ENCODE assay signal across 20 cellular contexts in the genomic region with DNA sequence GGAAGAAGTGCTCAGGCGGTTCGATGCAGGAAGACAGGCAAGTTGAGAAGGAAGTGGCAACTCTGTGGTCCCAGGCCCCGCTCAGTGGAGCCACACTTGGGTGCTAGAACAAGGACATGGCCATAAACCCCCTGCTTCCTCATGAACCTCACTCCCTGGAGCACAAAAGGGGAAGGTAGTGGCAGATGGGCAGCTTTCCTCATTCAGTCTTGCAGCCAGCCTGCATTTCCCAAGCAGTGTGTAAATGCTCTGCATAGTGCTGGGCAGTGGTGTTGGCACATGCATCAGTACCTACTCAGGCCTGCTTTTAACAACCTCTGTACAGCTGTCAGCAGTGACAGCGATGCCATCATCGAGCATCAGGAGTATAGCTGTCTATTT. TPM values are rescaled to one million over a fixed set of nuclear protein-coding genes. Genes with fewer than 3 reads are reported as not detected.
DNase-seq lines count a peak whose midpoint lies in the region; ATAC-seq, FAIRE-seq and TF ChIP-seq lines count a peak whose summit lies in the region.
"Had no signal": no experiment of that assay in that cellular context is flagged by ENCODE, and none has a peak within 500 bp of the region (broad histone marks: within the 10 kb centered on the region; RNA-seq: fewer than 3 reads in every experiment).

No MANE protein-coding gene starts in this region.

- no peaks in the 10 kb centered on the region for H3K27me3 Mint-ChIP-seq in glutamatergic neuron (ENCODE audit: unreplicated experiment)
- H3K27me3 Mint-ChIP-seq: B cell had no signal

- no peaks in the 10 kb centered on the region for H3K9me3 Mint-ChIP-seq in glutamatergic neuron (ENCODE audit: unreplicated experiment)
- H3K9me3 Mint-ChIP-seq: HFFc6; naive thymus-derived CD8-positive, alpha-beta T cell had no signal

- no peak overlapping the region for H2BK15ac ChIP-seq in H1 (ENCODE audit: low read length)

- no peak overlapping the region for H4K91ac ChIP-seq in H1 (replicated peaks; ENCODE audit: insufficient read length, low read length)

- H4K20me1 ChIP-seq in H1 (replicated peaks in 1 of 2; ENCODE audit: control insufficient read depth in 1 of 2, insufficient read depth in 2 of 2, low read length in 2 of 2) = no peaks in the 10 kb centered on the region

- H2BK12ac ChIP-seq in H1 (ENCODE audit: low read depth, low read length) = no peak overlapping the region; the same call in 1 of the 2 replicates

- no peak overlapping the region for H3K27ac Mint-ChIP-seq in glutamatergic neuron (ENCODE audit: unreplicated experiment)
- H3K27ac Mint-ChIP-seq: B cell; HFFc6; naive thymus-derived CD8-positive, alpha-beta T cell had no signal

- no peak for FAIRE-seq in H1 (lab: Jason Lieb, UNC)
- FAIRE-seq: GM12892 had no signal

- no peaks in the 10 kb centered on the region for H3K79me1 ChIP-seq in H1 (ENCODE audit: low read depth, low read length)

- 96% methylated on average over 5 of the region's 5 CpGs; no CpG with 5 or more reads in 1 of the 2 experiments for WGBS in H1 (ENCODE audit: extremely low coverage in 1 of 2, insufficient coverage in 1 of 2, insufficient read length in 1 of 2, insufficient replicate concordance in 2 of 2, low coverage in 1 of 2, low lambda C conversion rate in 2 of 2, missing lambda C conversion rate in 1 of 2), 2 experiments
- WGBS in lung, 2 donors = 41 to 79% methylated on average over 5 of the region's 5 CpGs

- H3K4ac ChIP-seq in H1 (replicated peaks; ENCODE audit: insufficient read length, low read depth, low read length) = no peak overlapping the region

- H3K4me3 Mint-ChIP-seq in glutamatergic neuron (ENCODE audit: unreplicated experiment) = no peak overlapping the region
- H3K4me3 Mint-ChIP-seq: B cell; HFFc6; naive thymus-derived CD8-positive, alpha-beta T cell had no signal

- H3K36me3 ChIP-seq in H1 (ENCODE audit: control insufficient read depth in 2 of 4, insufficient read depth in 4 of 4, low read length in 3 of 4) (no peaks in the 10 kb centered on the region), lung (ENCODE audit: control insufficient read depth in 2 of 2, insufficient read depth in 2 of 2, low read length in 2 of 2) (no peaks in the 10 kb centered on the region), upper lobe of right lung (no peaks in the 10 kb centered on the region)
- H3K36me3 ChIP-seq: prostate gland, suprapubic skin had no signal

- H2BK120ac ChIP-seq in H1 (replicated peaks; ENCODE audit: low read depth, low read length) = no peak overlapping the region

- H3K9me3 ChIP-seq in H1 (ENCODE audit: insufficient read depth in 2 of 2, low read depth in 1 of 2, low read length in 1 of 2) (no peaks in the 10 kb centered on the region), lung (ENCODE audit: control insufficient read depth in 2 of 2, insufficient read depth in 1 of 2, low read length in 1 of 2) (no peaks in the 10 kb centered on the region), upper lobe of right lung (no peaks in the 10 kb centered on the region)
- H3K9me3 ChIP-seq: prostate gland, suprapubic skin had no signal

- H3K23ac ChIP-seq in H1 (ENCODE audit: insufficient read length) = no peak overlapping the region

- no peak overlapping the region for H2AFZ ChIP-seq in H1 (ENCODE audit: low read length)

- no peak for TF ChIP-seq POLR2A in NB4 (IDR thresholded peaks at IDR 0.05; ENCODE audit: extremely low read depth, insufficient read length)
- TF ChIP-seq POLR2A in H1 (IDR thresholded peaks at IDR 0.05; ENCODE audit: control extremely low read depth in 1 of 2, low read depth in 2 of 2, low read length in 2 of 2) = no peak

- no peaks in the 10 kb centered on the region for H3K23me2 ChIP-seq in H1 (ENCODE audit: low read depth, low read length)

- H3K4me1 ChIP-seq in H1 (replicated peaks in 1 of 4; ENCODE audit: control insufficient read depth in 3 of 4, insufficient read depth in 4 of 4, low read length in 3 of 4) (peaks cover 0 to 5% (median 1%) of the 10 kb centered on the region in 4 experiments; a peak in 2 of 7 replicates), lung (ENCODE audit: control insufficient read depth in 2 of 2, insufficient read depth in 2 of 2, low read length in 2 of 2) (no peaks in the 10 kb centered on the region), upper lobe of right lung (no peaks in the 10 kb centered on the region)
- H3K4me1 ChIP-seq: prostate gland had no signal

- no peak overlapping the region for H3K56ac ChIP-seq in H1 (replicated peaks; ENCODE audit: insufficient read length, low read depth, low read length)

- no peak overlapping the region for H2AK5ac ChIP-seq in H1 (ENCODE audit: low read depth, low read length)

- no peak overlapping the region for H3K4me2 ChIP-seq in H1 (ENCODE audit: insufficient read depth in 1 of 2, low read depth in 2 of 2, low read length in 2 of 2)

- intact Hi-C loops in upper lobe of right lung (cut with DNase I) = no loop called here

- no peak overlapping the region for H4K8ac ChIP-seq in H1 (ENCODE audit: extremely low read depth, insufficient read depth, low read length)

- H2BK20ac ChIP-seq in H1 (ENCODE audit: low read length) = peak overlapping the region; percentile 44; the same call in 1 of the 2 replicates

- H3K18ac ChIP-seq in H1 (ENCODE audit: extremely low read depth, low read length) = no peak overlapping the region

- H3K4me3 ChIP-seq in NB4 (ENCODE audit: low read depth, low read length) (no peak overlapping the region), H1 (ENCODE audit: extremely low read depth in 1 of 4, insufficient read depth in 2 of 4, low read depth in 3 of 4, low read length in 4 of 4) (no peak overlapping the region), lung (no peak overlapping the region), upper lobe of right lung (no peak overlapping the region)
- H3K4me3 ChIP-seq: prostate gland, suprapubic skin had no signal

- H3K27me3 ChIP-seq in H1 (replicated peaks in 1 of 4; ENCODE audit: control insufficient read depth in 3 of 4, extremely low read depth in 1 of 4, insufficient read depth in 3 of 4, low read length in 3 of 4) = no peaks in the 10 kb centered on the region
- no peaks in the 10 kb centered on the region for H3K27me3 ChIP-seq in lung (ENCODE audit: control insufficient read depth, insufficient read depth)
- H3K27me3 ChIP-seq in upper lobe of right lung = no peaks in the 10 kb centered on the region
- H3K27me3 ChIP-seq: suprapubic skin had no signal

- TF ChIP-seq CTCF in NB4 (IDR thresholded peaks at IDR 0.05; ENCODE audit: low read depth, low read length) (no peak), H1 (IDR thresholded peaks at IDR 0.05; ENCODE audit: control extremely low read depth in 1 of 3, insufficient read depth in 1 of 3, low read depth in 1 of 3, low read length in 3 of 3) (no peak), lung (IDR thresholded peaks at IDR 0.05; ENCODE audit: control extremely low read depth, extremely low read depth) (no peak), upper lobe of right lung (IDR thresholded peaks at IDR 0.05) (no peak), glutamatergic neuron (IDR thresholded peaks at IDR 0.05; ENCODE audit: partially characterized antibody, unreplicated experiment) (no peak)

- no peaks in the 10 kb centered on the region for H3K4me1 Mint-ChIP-seq in glutamatergic neuron (ENCODE audit: low read depth, unreplicated experiment)
- H3K4me1 Mint-ChIP-seq: B cell had no signal

- no peak for TF ChIP-seq EP300 in H1 (IDR thresholded peaks at IDR 0.05; ENCODE audit: borderline replicate concordance in 1 of 2, low read depth in 2 of 2, low read length in 2 of 2)

- DNase-seq in NB4 (ENCODE audit: low read depth) (peak; percentile 83), H1 (ENCODE audit: low read depth in 1 of 2, low spot score in 2 of 2) (no peak), lung (ENCODE audit: low spot score) (no peak), upper lobe of right lung (peak; percentile 70), glutamatergic neuron (no peak), DMS79 (lab: John Stamatoyannopoulos, UW) (no peak), AG20443 (ENCODE audit: low spot score) (no peak)
- DNase-seq: activated CD4-positive, CD25-positive, alpha-beta regulatory T cell treated with anti-CD3 and anti-CD28 coated beads, Interleukin-2, amount 50 U/mL, for 72 hours; HFFc6; mammary epithelial cell; naive thymus-derived CD8-positive, alpha-beta T cell; NCI-H187; SHP77; stimulated activated CD4-positive, alpha-beta T cell treated with anti-CD3 and anti-CD28 coated beads, Interleukin-12 subunit alpha, Interleukin-12 subunit beta, amount 100 ng/mL, for 4 hours; T-helper 2 cell had no signal

- H3K27ac ChIP-seq in H1 (ENCODE audit: low read depth, low read length) (no peak overlapping the region), lung (ENCODE audit: low read depth in 1 of 2, low read length in 1 of 2) (peak overlapping the region in 1 of 2 donors; percentile 2), upper lobe of right lung (no peak overlapping the region)
- H3K27ac ChIP-seq: epithelial cell of prostate, prostate gland, suprapubic skin had no signal

- no peaks in the 10 kb centered on the region for H3K79me2 ChIP-seq in H1 (ENCODE audit: control insufficient read depth in 1 of 2, insufficient read depth in 2 of 2, low read length in 2 of 2)

- no peak overlapping the region for H3K14ac ChIP-seq in H1 (ENCODE audit: insufficient read length)

- ATAC-seq in lung (ENCODE audit: insufficient read depth, low FRiP score) (peak; percentile 56), upper lobe of right lung (peak; percentile 90)
- ATAC-seq: naive thymus-derived CD8-positive, alpha-beta T cell had no signal

- CTCF ChIA-PET in H1 (lab: Charles Lee; ENCODE audit: partially characterized antibody) = interaction anchor here (1.0 to 2.3 kb wide), 5 partner anchors 8 to 156 kb away, joined by 3 to 12 read pairs (median 5); no protein-coding TSS in a partner anchor

- no peak for TF ChIP-seq RAD21 in H1 (IDR thresholded peaks at IDR 0.05 in 1 of 2, conservative IDR thresholded peaks at IDR 0.05 in 1 of 2; ENCODE audit: low read depth in 2 of 2, low read length in 2 of 2)

- no peak overlapping the region for H3K9ac ChIP-seq in H1 (replicated peaks in 1 of 4; ENCODE audit: extremely low read depth in 1 of 4, low read depth in 3 of 4, low read length in 3 of 4)

- no peak overlapping the region for H4K5ac ChIP-seq in H1 (ENCODE audit: insufficient read length, low read depth, low read length)

- H3K36me3 Mint-ChIP-seq in glutamatergic neuron (ENCODE audit: unreplicated experiment) = no peaks in the 10 kb centered on the region
- H3K36me3 Mint-ChIP-seq: naive thymus-derived CD8-positive, alpha-beta T cell had no signal

- H2BK5ac ChIP-seq in H1 (ENCODE audit: low read depth, low read length) = no peak overlapping the region

- POLR2A ChIA-PET in H1 (lab: Charles Lee; ENCODE audit: partially characterized antibody) = no interaction called here

RNA-seq across cellular contexts. Expression of a gene that starts 13.5 kb away (rescaled TPM):
- 29.2 and 32.3 TPM in 2 replicates for total RNA-seq in H1 (2021; fragmentation: NEBNext Ultra II Directional; extraction: Animal tissue kit (Norgen Biotek cat#: 25700))
- polyA plus RNA-seq in H1 (2011; rRNA removed) (13.6 and 14.0 TPM in 2 replicates), lung (10 to 100 TPM in 1 of 2 donors, 1 to 10 TPM in 1; 9.1 to 21.6 TPM)
- 13.6 TPM for polyA plus RNA-seq in H1 (2011; cell fraction: cytosol; rRNA removed)
- 12.2 TPM for polyA plus RNA-seq in H1 (2011; cell fraction: nucleus; rRNA removed)
- 24.4 to 46.0 TPM (median 31.0 TPM) in 4 replicates for polyA plus RNA-seq in H1 (2012, experiment 1 of 2)
- polyA plus RNA-seq in H1 (2012, experiment 2 of 2) = 7.0 TPM
- 9.9 TPM for polyA plus RNA-seq in H1 (2013, experiment 1 of 2)
- polyA plus RNA-seq in H1 (2013, experiment 2 of 2) = 9.4 TPM
- polyA minus RNA-seq in H1 (2011; rRNA and poly(A)+ RNA removed) = 31.9 and 36.8 TPM in 2 replicates
- polyA minus RNA-seq in H1 (2011; cell fraction: cytosol; rRNA and poly(A)+ RNA removed) = 13.7 TPM
- 10.4 TPM for polyA minus RNA-seq in H1 (2011; cell fraction: nucleus; rRNA and poly(A)+ RNA removed)
- total RNA-seq in lung (10 to 100 TPM; 30.3 to 30.6 TPM), upper lobe of right lung (43.2 TPM), glutamatergic neuron (ENCODE audit: unreplicated experiment) (2.8 TPM)

RNA-seq across cellular contexts. Expression of a gene that starts 56.7 kb away (rescaled TPM):
- total RNA-seq in H1 (2021; fragmentation: NEBNext Ultra II Directional; extraction: Animal tissue kit (Norgen Biotek cat#: 25700)) = 13.5 and 15.0 TPM in 2 replicates
- polyA plus RNA-seq in H1 (2011; rRNA removed) (4.0 and 7.3 TPM in 2 replicates), lung (10 to 100 TPM; 27.0 to 41.9 TPM)
- 9.0 TPM for polyA plus RNA-seq in H1 (2011; cell fraction: cytosol; rRNA removed)
- 3.4 TPM for polyA plus RNA-seq in H1 (2011; cell fraction: nucleus; rRNA removed)
- polyA plus RNA-seq in H1 (2012, experiment 1 of 2) = 7.4 to 14.5 TPM (median 10.3 TPM) in 4 replicates
- 0.97 TPM for polyA plus RNA-seq in H1 (2012, experiment 2 of 2)
- 11.5 TPM for polyA plus RNA-seq in H1 (2013, experiment 1 of 2)
- polyA plus RNA-seq in H1 (2013, experiment 2 of 2) = 12.9 TPM
- polyA minus RNA-seq in H1 (2011; rRNA and poly(A)+ RNA removed) = 10.7 and 11.9 TPM in 2 replicates
- 6.2 TPM for polyA minus RNA-seq in H1 (2011; cell fraction: cytosol; rRNA and poly(A)+ RNA removed)
- 9.6 TPM for polyA minus RNA-seq in H1 (2011; cell fraction: nucleus; rRNA and poly(A)+ RNA removed)
- total RNA-seq in lung (10 to 100 TPM; 28.0 to 78.1 TPM), upper lobe of right lung (40.2 TPM), glutamatergic neuron (ENCODE audit: unreplicated experiment) (13.3 TPM)

Comparison
In these comparisons a context has a peak if more than half of its experiments do, and no peak if none do; other contexts are left out.
1. DNase-seq: peak in NB4 (single experiment) and upper lobe of right lung (single experiment); none in H1 (0 of 2), lung (single experiment), glutamatergic neuron (single experiment), DMS79 (single experiment) and AG20443 (single experiment).